29 cellular contexts compared by ENCODE assay signal in genomic region chr3:30002782-30003181, GRCh38.
"Had no signal": no experiment of that assay in that cellular context is flagged by ENCODE, and none has a peak within 500 bp of the region (broad histone marks: within the 10 kb centered on the region; RNA-seq: fewer than 3 reads in every experiment).

No MANE protein-coding gene starts in this region.

- H3K4me1 ChIP-seq: breast epithelium had no signal

- H3K36me3 Mint-ChIP-seq: activated naive CD4-positive, alpha-beta T cell treated with anti-CD3 and anti-CD28 coated beads, Interleukin-2, amount 10 ng/mL, durations not matched to agents 7 days and 5 days; activated naive CD8-positive, alpha-beta T cell treated with anti-CD3 and anti-CD28 coated beads for 36 hours; T-cell had no signal

- H3K9me3 ChIP-seq: adrenal gland, breast epithelium had no signal

- H3K4me1 Mint-ChIP-seq: activated naive CD4-positive, alpha-beta T cell treated with anti-CD3 and anti-CD28 coated beads, Interleukin-2, amount 10 ng/mL, durations not matched to agents 7 days and 5 days; activated T-helper 17 cell treated with anti-CD3 and anti-CD28 coated beads, Interleukin-2, amount 50 U/mL, for 72 hours; T-cell had no signal

- H3K4me2 ChIP-seq: PC-9 had no signal

- H2AFZ ChIP-seq: PC-9 had no signal

- H3K27me3 ChIP-seq: adrenal gland, breast epithelium had no signal

- DNase-seq: activated CD4-positive, alpha-beta memory T cell treated with anti-CD3 and anti-CD28 coated beads, Interleukin-2, amount 10 ng/mL, durations not matched to agents 7 days and 5 days; activated CD4-positive, alpha-beta T cell treated with anti-CD3 and anti-CD28 coated beads for 36 hours; activated CD4-positive, alpha-beta T cell treated with anti-CD3 and anti-CD28 coated beads, Interleukin-2, amount 50 U/mL, for 1 hour; activated CD4-positive, CD25-positive, alpha-beta regulatory T cell; activated gamma-delta T cell treated with Interleukin-2 at 50 U/mL for 16 hours; activated naive CD4-positive, alpha-beta T cell treated with anti-CD3 and anti-CD28 coated beads, Interleukin-2, amount 10 ng/mL, durations not matched to agents 7 days and 5 days; activated naive CD8-positive, alpha-beta T cell treated with anti-CD3 and anti-CD28 coated beads for 36 hours; activated T-cell treated with anti-CD3 and anti-CD28 coated beads for 4 hours; activated T-cell treated with anti-CD3 and anti-CD28 coated beads, Interleukin-2, amount 50 U/mL, for 48 hours; adrenal gland; aorta; KG1; MV-4-11; NCI-H1092 treated with DMSO at 0.1 percent for 48 hours; NCI-H1417 treated with DMSO at 0.1 percent for 48 hours; NCI-H1694; NCI-H2029 treated with DMSO at 0.1 percent for 48 hours; NCI-H510A treated with DMSO at 0.1 percent for 48 hours; NCI-H69; NK-92 treated with Interleukin-12 subunit alpha and Interleukin-12 subunit beta, amount 100 ng/mL, for 24 hours; PC-9; SIG-M5; T-cell; T-helper 2 cell; T1000 had no signal

- H3K4me3 Mint-ChIP-seq: activated CD4-positive, alpha-beta memory T cell treated with anti-CD3 and anti-CD28 coated beads, Interleukin-2, amount 10 ng/mL, durations not matched to agents 7 days and 5 days; activated CD4-positive, alpha-beta T cell treated with anti-CD3 and anti-CD28 coated beads for 36 hours; activated naive CD4-positive, alpha-beta T cell treated with anti-CD3 and anti-CD28 coated beads, Interleukin-2, amount 10 ng/mL, durations not matched to agents 7 days and 5 days; activated naive CD8-positive, alpha-beta T cell treated with anti-CD3 and anti-CD28 coated beads for 36 hours; activated T-helper 17 cell treated with anti-CD3 and anti-CD28 coated beads, Interleukin-2, amount 50 U/mL, for 72 hours; IgD-negative memory B cell; T-cell had no signal

- H3K9me3 Mint-ChIP-seq: activated CD4-positive, alpha-beta memory T cell treated with anti-CD3 and anti-CD28 coated beads, Interleukin-2, amount 10 ng/mL, durations not matched to agents 7 days and 5 days; activated naive CD4-positive, alpha-beta T cell treated with anti-CD3 and anti-CD28 coated beads, Interleukin-2, amount 10 ng/mL, durations not matched to agents 7 days and 5 days; activated T-helper 17 cell treated with anti-CD3 and anti-CD28 coated beads, Interleukin-2, amount 50 U/mL, for 72 hours; IgD-negative memory B cell had no signal

- H3K27ac ChIP-seq: adrenal gland, PC-9, VCaP had no signal

- ATAC-seq: activated CD4-positive, alpha-beta T cell treated with anti-CD3 and anti-CD28 coated beads for 36 hours; activated T-helper 17 cell treated with anti-CD3 and anti-CD28 coated beads, Interleukin-2, amount 50 U/mL, for 72 hours; T-cell had no signal

- H3K36me3 ChIP-seq: adrenal gland, breast epithelium had no signal

- H3K4me3 ChIP-seq: adrenal gland, breast epithelium, PC-9 had no signal

- H3K27me3 Mint-ChIP-seq: activated CD4-positive, alpha-beta memory T cell treated with anti-CD3 and anti-CD28 coated beads, Interleukin-2, amount 10 ng/mL, durations not matched to agents 7 days and 5 days; activated naive CD4-positive, alpha-beta T cell treated with anti-CD3 and anti-CD28 coated beads, Interleukin-2, amount 10 ng/mL, durations not matched to agents 7 days and 5 days; activated naive CD8-positive, alpha-beta T cell treated with anti-CD3 and anti-CD28 coated beads for 36 hours; activated T-helper 17 cell treated with anti-CD3 and anti-CD28 coated beads, Interleukin-2, amount 50 U/mL, for 72 hours; IgD-negative memory B cell; T-cell had no signal

- H3K27ac Mint-ChIP-seq: activated CD4-positive, alpha-beta memory T cell treated with anti-CD3 and anti-CD28 coated beads, Interleukin-2, amount 10 ng/mL, durations not matched to agents 7 days and 5 days; activated CD4-positive, alpha-beta T cell treated with anti-CD3 and anti-CD28 coated beads for 36 hours; activated naive CD4-positive, alpha-beta T cell treated with anti-CD3 and anti-CD28 coated beads, Interleukin-2, amount 10 ng/mL, durations not matched to agents 7 days and 5 days; activated naive CD8-positive, alpha-beta T cell treated with anti-CD3 and anti-CD28 coated beads for 36 hours; activated T-helper 17 cell treated with anti-CD3 and anti-CD28 coated beads, Interleukin-2, amount 50 U/mL, for 72 hours; IgD-negative memory B cell; T-cell had no signal
